1 cellular context compared by ENCODE assay signal in the genomic region with DNA sequence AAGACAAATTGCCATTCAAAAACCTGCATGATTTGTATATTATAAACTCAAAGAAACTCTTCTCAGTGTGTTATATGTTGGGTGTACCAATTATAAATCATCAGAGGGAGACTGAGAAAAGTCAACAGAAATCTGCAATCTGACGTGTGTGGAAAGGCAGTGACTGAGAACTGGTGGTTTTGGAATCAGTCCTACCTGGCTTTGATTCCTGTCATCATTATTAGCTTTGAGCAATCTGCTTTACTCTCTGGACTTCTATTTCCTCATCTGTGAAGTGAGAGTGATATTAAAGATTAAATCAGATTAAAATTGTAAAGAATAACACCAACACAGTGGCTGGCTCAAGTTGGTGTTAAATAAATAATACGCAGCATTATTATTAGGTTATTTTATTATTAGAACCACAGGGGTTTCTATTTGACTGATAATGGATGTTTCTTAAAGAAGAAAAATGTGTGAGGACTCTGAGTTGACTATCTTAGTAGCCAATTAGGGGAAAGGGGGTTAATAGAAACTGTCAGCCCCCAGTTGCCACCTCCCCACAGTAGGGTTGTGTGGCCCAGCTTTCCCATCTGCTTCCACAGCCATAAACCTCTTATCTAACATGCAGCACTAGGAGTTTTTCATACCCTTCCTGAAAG.
A peak's percentile ranks its signal among the peaks of the same experiment; 100 is the strongest.
TF ChIP-seq lines count a peak whose summit lies in the region.

No MANE protein-coding gene starts in this region.

TF ChIP-seq in liver, 16 proteins besides CTCF, POLR2A, EP300 and RAD21 (continued from another document):
- TF ChIP-seq, protein P1, sequence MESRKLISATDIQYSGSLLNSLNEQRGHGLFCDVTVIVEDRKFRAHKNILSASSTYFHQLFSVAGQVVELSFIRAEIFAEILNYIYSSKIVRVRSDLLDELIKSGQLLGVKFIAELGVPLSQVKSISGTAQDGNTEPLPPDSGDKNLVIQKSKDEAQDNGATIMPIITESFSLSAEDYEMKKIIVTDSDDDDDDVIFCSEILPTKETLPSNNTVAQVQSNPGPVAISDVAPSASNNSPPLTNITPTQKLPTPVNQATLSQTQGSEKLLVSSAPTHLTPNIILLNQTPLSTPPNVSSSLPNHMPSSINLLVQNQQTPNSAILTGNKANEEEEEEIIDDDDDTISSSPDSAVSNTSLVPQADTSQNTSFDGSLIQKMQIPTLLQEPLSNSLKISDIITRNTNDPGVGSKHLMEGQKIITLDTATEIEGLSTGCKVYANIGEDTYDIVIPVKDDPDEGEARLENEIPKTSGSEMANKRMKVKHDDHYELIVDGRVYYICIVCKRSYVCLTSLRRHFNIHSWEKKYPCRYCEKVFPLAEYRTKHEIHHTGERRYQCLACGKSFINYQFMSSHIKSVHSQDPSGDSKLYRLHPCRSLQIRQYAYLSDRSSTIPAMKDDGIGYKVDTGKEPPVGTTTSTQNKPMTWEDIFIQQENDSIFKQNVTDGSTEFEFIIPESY (IDR thresholded peaks at IDR 0.05) = no peak
- peak; percentile 53 to 65 for TF ChIP-seq HNF4A (conservative IDR thresholded peaks at IDR 0.05)
- TF ChIP-seq, protein P2, sequence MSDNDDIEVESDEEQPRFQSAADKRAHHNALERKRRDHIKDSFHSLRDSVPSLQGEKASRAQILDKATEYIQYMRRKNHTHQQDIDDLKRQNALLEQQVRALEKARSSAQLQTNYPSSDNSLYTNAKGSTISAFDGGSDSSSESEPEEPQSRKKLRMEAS (IDR thresholded peaks at IDR 0.05) = no peak
- TF ChIP-seq RXRA (IDR thresholded peaks at IDR 0.05) = peak in 1 of 2 donors; percentile 17
- no peak for TF ChIP-seq NR2F2 (IDR thresholded peaks at IDR 0.05)
- TF ChIP-seq, protein P3, sequence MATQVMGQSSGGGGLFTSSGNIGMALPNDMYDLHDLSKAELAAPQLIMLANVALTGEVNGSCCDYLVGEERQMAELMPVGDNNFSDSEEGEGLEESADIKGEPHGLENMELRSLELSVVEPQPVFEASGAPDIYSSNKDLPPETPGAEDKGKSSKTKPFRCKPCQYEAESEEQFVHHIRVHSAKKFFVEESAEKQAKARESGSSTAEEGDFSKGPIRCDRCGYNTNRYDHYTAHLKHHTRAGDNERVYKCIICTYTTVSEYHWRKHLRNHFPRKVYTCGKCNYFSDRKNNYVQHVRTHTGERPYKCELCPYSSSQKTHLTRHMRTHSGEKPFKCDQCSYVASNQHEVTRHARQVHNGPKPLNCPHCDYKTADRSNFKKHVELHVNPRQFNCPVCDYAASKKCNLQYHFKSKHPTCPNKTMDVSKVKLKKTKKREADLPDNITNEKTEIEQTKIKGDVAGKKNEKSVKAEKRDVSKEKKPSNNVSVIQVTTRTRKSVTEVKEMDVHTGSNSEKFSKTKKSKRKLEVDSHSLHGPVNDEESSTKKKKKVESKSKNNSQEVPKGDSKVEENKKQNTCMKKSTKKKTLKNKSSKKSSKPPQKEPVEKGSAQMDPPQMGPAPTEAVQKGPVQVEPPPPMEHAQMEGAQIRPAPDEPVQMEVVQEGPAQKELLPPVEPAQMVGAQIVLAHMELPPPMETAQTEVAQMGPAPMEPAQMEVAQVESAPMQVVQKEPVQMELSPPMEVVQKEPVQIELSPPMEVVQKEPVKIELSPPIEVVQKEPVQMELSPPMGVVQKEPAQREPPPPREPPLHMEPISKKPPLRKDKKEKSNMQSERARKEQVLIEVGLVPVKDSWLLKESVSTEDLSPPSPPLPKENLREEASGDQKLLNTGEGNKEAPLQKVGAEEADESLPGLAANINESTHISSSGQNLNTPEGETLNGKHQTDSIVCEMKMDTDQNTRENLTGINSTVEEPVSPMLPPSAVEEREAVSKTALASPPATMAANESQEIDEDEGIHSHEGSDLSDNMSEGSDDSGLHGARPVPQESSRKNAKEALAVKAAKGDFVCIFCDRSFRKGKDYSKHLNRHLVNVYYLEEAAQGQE (IDR thresholded peaks at IDR 0.05) = no peak
- no peak for TF ChIP-seq JUND (IDR thresholded peaks at IDR 0.05)
- TF ChIP-seq YY1 (IDR thresholded peaks at IDR 0.05) = no peak
- TF ChIP-seq EGR1 (IDR thresholded peaks at IDR 0.05; ENCODE audit: low read depth in 2 of 2) = no peak
- TF ChIP-seq GABPA (IDR thresholded peaks at IDR 0.05 in 1 of 2, conservative IDR thresholded peaks at IDR 0.05 in 1 of 2) = no peak
